In the genomic region with DNA sequence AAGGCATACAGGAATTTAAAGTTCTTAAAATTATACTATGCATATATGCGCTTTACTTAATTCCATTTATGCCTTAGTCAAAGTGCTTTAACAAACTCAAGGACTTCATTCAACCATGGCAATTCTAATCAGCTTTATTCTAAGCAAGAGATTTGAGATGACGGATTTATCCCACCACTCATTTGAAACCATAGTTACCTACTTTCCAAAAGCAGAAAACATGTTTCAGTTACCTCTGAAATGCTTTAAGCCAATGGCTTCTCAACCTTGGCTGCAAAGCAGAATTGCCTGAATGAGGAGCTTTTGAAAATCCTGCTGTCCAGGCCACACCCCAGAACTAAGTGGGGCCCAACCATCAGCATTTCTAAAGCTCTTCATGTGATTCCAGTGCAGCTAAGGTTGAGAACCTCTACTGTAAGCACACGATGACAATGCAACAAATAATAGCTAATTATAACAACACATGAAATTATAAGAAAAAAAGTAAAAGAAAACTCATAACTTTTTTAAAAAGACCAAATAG, we compare ENCODE assay signal across 1 cellular context.
TF ChIP-seq lines count a peak whose summit lies in the region.

No MANE protein-coding gene starts in this region.

TF ChIP-seq in H1, 55 proteins besides CTCF, POLR2A, EP300 and RAD21 (continued from another document):
- TF ChIP-seq BRCA1 (IDR thresholded peaks at IDR 0.05; ENCODE audit: low read depth, low read length), result no peak
- no peak for TF ChIP-seq TBP (IDR thresholded peaks at IDR 0.05; ENCODE audit: low read depth, low read length)
- TF ChIP-seq POLR2AphosphoS5 (IDR thresholded peaks at IDR 0.05; ENCODE audit: low read depth, low read length), result no peak
- TF ChIP-seq ASH2L (IDR thresholded peaks at IDR 0.05; ENCODE audit: low read length), result no peak
- TF ChIP-seq, protein P1, sequence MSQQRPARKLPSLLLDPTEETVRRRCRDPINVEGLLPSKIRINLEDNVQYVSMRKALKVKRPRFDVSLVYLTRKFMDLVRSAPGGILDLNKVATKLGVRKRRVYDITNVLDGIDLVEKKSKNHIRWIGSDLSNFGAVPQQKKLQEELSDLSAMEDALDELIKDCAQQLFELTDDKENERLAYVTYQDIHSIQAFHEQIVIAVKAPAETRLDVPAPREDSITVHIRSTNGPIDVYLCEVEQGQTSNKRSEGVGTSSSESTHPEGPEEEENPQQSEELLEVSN (IDR thresholded peaks at IDR 0.05), result no peak
- TF ChIP-seq FOSL1 (IDR thresholded peaks at IDR 0.05; ENCODE audit: insufficient read depth, low read depth, low read length), result no peak
- TF ChIP-seq, protein P2, sequence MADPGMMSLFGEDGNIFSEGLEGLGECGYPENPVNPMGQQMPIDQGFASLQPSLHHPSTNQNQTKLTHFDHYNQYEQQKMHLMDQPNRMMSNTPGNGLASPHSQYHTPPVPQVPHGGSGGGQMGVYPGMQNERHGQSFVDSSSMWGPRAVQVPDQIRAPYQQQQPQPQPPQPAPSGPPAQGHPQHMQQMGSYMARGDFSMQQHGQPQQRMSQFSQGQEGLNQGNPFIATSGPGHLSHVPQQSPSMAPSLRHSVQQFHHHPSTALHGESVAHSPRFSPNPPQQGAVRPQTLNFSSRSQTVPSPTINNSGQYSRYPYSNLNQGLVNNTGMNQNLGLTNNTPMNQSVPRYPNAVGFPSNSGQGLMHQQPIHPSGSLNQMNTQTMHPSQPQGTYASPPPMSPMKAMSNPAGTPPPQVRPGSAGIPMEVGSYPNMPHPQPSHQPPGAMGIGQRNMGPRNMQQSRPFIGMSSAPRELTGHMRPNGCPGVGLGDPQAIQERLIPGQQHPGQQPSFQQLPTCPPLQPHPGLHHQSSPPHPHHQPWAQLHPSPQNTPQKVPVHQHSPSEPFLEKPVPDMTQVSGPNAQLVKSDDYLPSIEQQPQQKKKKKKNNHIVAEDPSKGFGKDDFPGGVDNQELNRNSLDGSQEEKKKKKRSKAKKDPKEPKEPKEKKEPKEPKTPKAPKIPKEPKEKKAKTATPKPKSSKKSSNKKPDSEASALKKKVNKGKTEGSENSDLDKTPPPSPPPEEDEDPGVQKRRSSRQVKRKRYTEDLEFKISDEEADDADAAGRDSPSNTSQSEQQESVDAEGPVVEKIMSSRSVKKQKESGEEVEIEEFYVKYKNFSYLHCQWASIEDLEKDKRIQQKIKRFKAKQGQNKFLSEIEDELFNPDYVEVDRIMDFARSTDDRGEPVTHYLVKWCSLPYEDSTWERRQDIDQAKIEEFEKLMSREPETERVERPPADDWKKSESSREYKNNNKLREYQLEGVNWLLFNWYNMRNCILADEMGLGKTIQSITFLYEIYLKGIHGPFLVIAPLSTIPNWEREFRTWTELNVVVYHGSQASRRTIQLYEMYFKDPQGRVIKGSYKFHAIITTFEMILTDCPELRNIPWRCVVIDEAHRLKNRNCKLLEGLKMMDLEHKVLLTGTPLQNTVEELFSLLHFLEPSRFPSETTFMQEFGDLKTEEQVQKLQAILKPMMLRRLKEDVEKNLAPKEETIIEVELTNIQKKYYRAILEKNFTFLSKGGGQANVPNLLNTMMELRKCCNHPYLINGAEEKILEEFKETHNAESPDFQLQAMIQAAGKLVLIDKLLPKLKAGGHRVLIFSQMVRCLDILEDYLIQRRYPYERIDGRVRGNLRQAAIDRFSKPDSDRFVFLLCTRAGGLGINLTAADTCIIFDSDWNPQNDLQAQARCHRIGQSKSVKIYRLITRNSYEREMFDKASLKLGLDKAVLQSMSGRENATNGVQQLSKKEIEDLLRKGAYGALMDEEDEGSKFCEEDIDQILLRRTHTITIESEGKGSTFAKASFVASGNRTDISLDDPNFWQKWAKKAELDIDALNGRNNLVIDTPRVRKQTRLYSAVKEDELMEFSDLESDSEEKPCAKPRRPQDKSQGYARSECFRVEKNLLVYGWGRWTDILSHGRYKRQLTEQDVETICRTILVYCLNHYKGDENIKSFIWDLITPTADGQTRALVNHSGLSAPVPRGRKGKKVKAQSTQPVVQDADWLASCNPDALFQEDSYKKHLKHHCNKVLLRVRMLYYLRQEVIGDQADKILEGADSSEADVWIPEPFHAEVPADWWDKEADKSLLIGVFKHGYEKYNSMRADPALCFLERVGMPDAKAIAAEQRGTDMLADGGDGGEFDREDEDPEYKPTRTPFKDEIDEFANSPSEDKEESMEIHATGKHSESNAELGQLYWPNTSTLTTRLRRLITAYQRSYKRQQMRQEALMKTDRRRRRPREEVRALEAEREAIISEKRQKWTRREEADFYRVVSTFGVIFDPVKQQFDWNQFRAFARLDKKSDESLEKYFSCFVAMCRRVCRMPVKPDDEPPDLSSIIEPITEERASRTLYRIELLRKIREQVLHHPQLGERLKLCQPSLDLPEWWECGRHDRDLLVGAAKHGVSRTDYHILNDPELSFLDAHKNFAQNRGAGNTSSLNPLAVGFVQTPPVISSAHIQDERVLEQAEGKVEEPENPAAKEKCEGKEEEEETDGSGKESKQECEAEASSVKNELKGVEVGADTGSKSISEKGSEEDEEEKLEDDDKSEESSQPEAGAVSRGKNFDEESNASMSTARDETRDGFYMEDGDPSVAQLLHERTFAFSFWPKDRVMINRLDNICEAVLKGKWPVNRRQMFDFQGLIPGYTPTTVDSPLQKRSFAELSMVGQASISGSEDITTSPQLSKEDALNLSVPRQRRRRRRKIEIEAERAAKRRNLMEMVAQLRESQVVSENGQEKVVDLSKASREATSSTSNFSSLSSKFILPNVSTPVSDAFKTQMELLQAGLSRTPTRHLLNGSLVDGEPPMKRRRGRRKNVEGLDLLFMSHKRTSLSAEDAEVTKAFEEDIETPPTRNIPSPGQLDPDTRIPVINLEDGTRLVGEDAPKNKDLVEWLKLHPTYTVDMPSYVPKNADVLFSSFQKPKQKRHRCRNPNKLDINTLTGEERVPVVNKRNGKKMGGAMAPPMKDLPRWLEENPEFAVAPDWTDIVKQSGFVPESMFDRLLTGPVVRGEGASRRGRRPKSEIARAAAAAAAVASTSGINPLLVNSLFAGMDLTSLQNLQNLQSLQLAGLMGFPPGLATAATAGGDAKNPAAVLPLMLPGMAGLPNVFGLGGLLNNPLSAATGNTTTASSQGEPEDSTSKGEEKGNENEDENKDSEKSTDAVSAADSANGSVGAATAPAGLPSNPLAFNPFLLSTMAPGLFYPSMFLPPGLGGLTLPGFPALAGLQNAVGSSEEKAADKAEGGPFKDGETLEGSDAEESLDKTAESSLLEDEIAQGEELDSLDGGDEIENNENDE (IDR thresholded peaks at IDR 0.05; ENCODE audit: insufficient replicate concordance, low read length), result no peak
- no peak for TF ChIP-seq JUN (IDR thresholded peaks at IDR 0.05; ENCODE audit: low read depth, low read length)
- TF ChIP-seq, protein P3, sequence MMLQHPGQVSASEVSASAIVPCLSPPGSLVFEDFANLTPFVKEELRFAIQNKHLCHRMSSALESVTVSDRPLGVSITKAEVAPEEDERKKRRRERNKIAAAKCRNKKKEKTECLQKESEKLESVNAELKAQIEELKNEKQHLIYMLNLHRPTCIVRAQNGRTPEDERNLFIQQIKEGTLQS (IDR thresholded peaks at IDR 0.05; ENCODE audit: insufficient read depth, low read depth, low read length), result no peak
- TF ChIP-seq PHF8 (conservative IDR thresholded peaks at IDR 0.05; ENCODE audit: low read depth, low read length), result no peak
- TF ChIP-seq GTF2F1 (IDR thresholded peaks at IDR 0.05; ENCODE audit: borderline replicate concordance, low read depth, low read length), result no peak
- no peak for TF ChIP-seq GABPA (IDR thresholded peaks at IDR 0.05; ENCODE audit: borderline replicate concordance, insufficient read depth, low read length)
- TF ChIP-seq, protein P4, sequence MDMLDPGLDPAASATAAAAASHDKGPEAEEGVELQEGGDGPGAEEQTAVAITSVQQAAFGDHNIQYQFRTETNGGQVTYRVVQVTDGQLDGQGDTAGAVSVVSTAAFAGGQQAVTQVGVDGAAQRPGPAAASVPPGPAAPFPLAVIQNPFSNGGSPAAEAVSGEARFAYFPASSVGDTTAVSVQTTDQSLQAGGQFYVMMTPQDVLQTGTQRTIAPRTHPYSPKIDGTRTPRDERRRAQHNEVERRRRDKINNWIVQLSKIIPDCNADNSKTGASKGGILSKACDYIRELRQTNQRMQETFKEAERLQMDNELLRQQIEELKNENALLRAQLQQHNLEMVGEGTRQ (IDR thresholded peaks at IDR 0.05; ENCODE audit: low read length), result no peak
- TF ChIP-seq, protein P5, sequence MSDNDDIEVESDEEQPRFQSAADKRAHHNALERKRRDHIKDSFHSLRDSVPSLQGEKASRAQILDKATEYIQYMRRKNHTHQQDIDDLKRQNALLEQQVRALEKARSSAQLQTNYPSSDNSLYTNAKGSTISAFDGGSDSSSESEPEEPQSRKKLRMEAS (IDR thresholded peaks at IDR 0.05), result no peak
- no peak for TF ChIP-seq SRF (IDR thresholded peaks at IDR 0.05; ENCODE audit: low read depth, low read length)
- TF ChIP-seq EZH2 (IDR thresholded peaks at IDR 0.05; ENCODE audit: low read depth, low read length, severe bottlenecking), result no peak
- no peak for TF ChIP-seq KDM1A (IDR thresholded peaks at IDR 0.05; ENCODE audit: borderline replicate concordance, low read length)
- TF ChIP-seq NANOG (IDR thresholded peaks at IDR 0.05; ENCODE audit: insufficient read depth, low read depth, low read length, poor library complexity, severe bottlenecking), result no peak
